28 cellular contexts compared by ENCODE assay signal in the genomic region with DNA sequence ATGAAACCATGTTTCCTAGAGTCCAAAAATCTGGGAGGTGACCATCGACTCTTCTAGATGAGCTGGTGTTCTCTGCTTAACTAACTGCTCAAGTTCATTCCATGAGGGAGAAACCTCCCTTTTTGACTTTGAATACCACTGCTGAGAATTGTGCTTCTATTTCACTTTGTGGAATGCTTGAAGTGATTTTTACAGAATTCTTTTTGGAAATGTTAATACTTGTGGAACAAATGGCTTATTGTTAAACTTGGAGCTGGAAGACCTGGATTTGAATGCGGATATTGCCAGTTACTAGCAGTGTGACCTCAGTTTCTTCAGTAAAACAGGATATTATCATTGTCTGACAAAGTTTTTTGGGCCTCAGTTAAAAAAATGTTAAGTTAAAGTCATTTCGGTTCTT.
"Had no signal": no experiment of that assay in that cellular context is flagged by ENCODE, and none has a peak within 500 bp of the region (broad histone marks: within the 10 kb centered on the region; RNA-seq: fewer than 3 reads in every experiment).

No MANE protein-coding gene starts in this region.

- H3K36me3 ChIP-seq: brain microvascular endothelial cell, esophagus muscularis mucosa, gastroesophageal sphincter, heart right ventricle had no signal

- H3K4me3 ChIP-seq: esophagus muscularis mucosa, gastroesophageal sphincter, heart right ventricle had no signal

- H3K27me3 ChIP-seq: brain microvascular endothelial cell, esophagus muscularis mucosa, foreskin keratinocyte, gastroesophageal sphincter, heart right ventricle had no signal

- H3K36me3 Mint-ChIP-seq: activated naive CD8-positive, alpha-beta T cell had no signal

- H3K4me1 ChIP-seq: esophagus muscularis mucosa, foreskin keratinocyte, gastroesophageal sphincter, heart right ventricle had no signal

- H3K27ac ChIP-seq: brain microvascular endothelial cell, esophagus muscularis mucosa, foreskin keratinocyte, gastroesophageal sphincter, heart right ventricle had no signal

- H3K9me3 Mint-ChIP-seq: activated CD4-positive, alpha-beta memory T cell treated with anti-CD3 and anti-CD28 coated beads, Interleukin-2, amount 10 ng/mL, durations not matched to agents 7 days and 5 days; activated CD4-positive, alpha-beta T cell treated with anti-CD3 and anti-CD28 coated beads, Interleukin-2, amount 10 ng/mL, durations not matched to agents 7 days and 5 days; activated T-cell treated with anti-CD3 and anti-CD28 coated beads, Interleukin-2, amount 50 U/mL, for 24 hours; activated T-helper 17 cell treated with anti-CD3 and anti-CD28 coated beads, Interleukin-2, amount 50 U/mL, for 72 hours had no signal

- DNase-seq: activated CD4-positive, alpha-beta memory T cell treated with anti-CD3 and anti-CD28 coated beads, Interleukin-2, amount 10 ng/mL, durations not matched to agents 7 days and 5 days; activated CD4-positive, alpha-beta T cell treated with anti-CD3 and anti-CD28 coated beads for 1 hour; activated CD4-positive, alpha-beta T cell treated with anti-CD3 and anti-CD28 coated beads for 4 hours; activated CD4-positive, alpha-beta T cell treated with anti-CD3 and anti-CD28 coated beads, Interleukin-2, amount 10 ng/mL, durations not matched to agents 7 days and 5 days; activated CD4-positive, alpha-beta T cell treated with anti-CD3 and anti-CD28 coated beads, Interleukin-2, amount 50 U/mL, for 4 hours; activated CD8-positive, alpha-beta memory T cell treated with anti-CD3 and anti-CD28 coated beads, Interleukin-2, amount 50 U/mL, for 48 hours; activated effector memory CD4-positive, alpha-beta T cell treated with Interleukin-2 at 50 U/mL for 16 hours; activated gamma-delta T cell treated with Interleukin-2 at 50 U/mL for 16 hours; activated naive CD4-positive, alpha-beta T cell treated with anti-CD3 and anti-CD28 coated beads, Interleukin-2, amount 50 U/mL, for 16 hours; activated naive CD4-positive, alpha-beta T cell treated with Interleukin-2 at 50 U/mL for 16 hours; activated T-cell treated with anti-CD3 and anti-CD28 coated beads for 4 hours; activated T-cell treated with anti-CD3 and anti-CD28 coated beads, Interleukin-2, amount 50 U/mL, for 24 hours; amniotic stem cell; anterior cingulate cortex; brain microvascular endothelial cell; caudate nucleus; cortex of kidney; dermis blood vessel endothelial cell; effector CD4-positive, alpha-beta T cell; effector memory CD8-positive, alpha-beta T cell; erythroblast; foreskin keratinocyte; heart right ventricle; T-helper 2 cell had no signal

- H3K27ac Mint-ChIP-seq: activated CD4-positive, alpha-beta memory T cell treated with anti-CD3 and anti-CD28 coated beads, Interleukin-2, amount 10 ng/mL, durations not matched to agents 7 days and 5 days; activated CD4-positive, alpha-beta T cell treated with anti-CD3 and anti-CD28 coated beads, Interleukin-2, amount 10 ng/mL, durations not matched to agents 7 days and 5 days; activated naive CD8-positive, alpha-beta T cell; activated T-cell treated with anti-CD3 and anti-CD28 coated beads, Interleukin-2, amount 50 U/mL, for 24 hours; activated T-helper 17 cell treated with anti-CD3 and anti-CD28 coated beads, Interleukin-2, amount 50 U/mL, for 72 hours; effector memory CD8-positive, alpha-beta T cell had no signal

- H3K4me1 Mint-ChIP-seq: activated CD4-positive, alpha-beta memory T cell treated with anti-CD3 and anti-CD28 coated beads, Interleukin-2, amount 10 ng/mL, durations not matched to agents 7 days and 5 days; activated CD4-positive, alpha-beta T cell treated with anti-CD3 and anti-CD28 coated beads, Interleukin-2, amount 10 ng/mL, durations not matched to agents 7 days and 5 days; activated T-helper 17 cell treated with anti-CD3 and anti-CD28 coated beads, Interleukin-2, amount 50 U/mL, for 72 hours had no signal

- H3K4me3 Mint-ChIP-seq: activated CD4-positive, alpha-beta memory T cell treated with anti-CD3 and anti-CD28 coated beads, Interleukin-2, amount 10 ng/mL, durations not matched to agents 7 days and 5 days; activated CD4-positive, alpha-beta T cell treated with anti-CD3 and anti-CD28 coated beads, Interleukin-2, amount 10 ng/mL, durations not matched to agents 7 days and 5 days; activated naive CD8-positive, alpha-beta T cell; activated T-cell treated with anti-CD3 and anti-CD28 coated beads, Interleukin-2, amount 50 U/mL, for 24 hours; activated T-helper 17 cell treated with anti-CD3 and anti-CD28 coated beads, Interleukin-2, amount 50 U/mL, for 72 hours; effector memory CD8-positive, alpha-beta T cell had no signal

- H3K27me3 Mint-ChIP-seq: activated CD4-positive, alpha-beta T cell treated with anti-CD3 and anti-CD28 coated beads, Interleukin-2, amount 10 ng/mL, durations not matched to agents 7 days and 5 days; effector memory CD8-positive, alpha-beta T cell had no signal

- ATAC-seq: activated T-helper 17 cell treated with anti-CD3 and anti-CD28 coated beads, Interleukin-2, amount 50 U/mL, for 72 hours; effector memory CD8-positive, alpha-beta T cell; foreskin keratinocyte; gastroesophageal sphincter; heart right ventricle had no signal

- H3K9me3 ChIP-seq: esophagus muscularis mucosa, gastroesophageal sphincter had no signal
